In genomic region chr7:76570324-76570775, GRCh38 we compare ENCODE assay signal across 9 cellular contexts. TPM values are rescaled to one million over a fixed set of nuclear protein-coding genes. Genes with fewer than 3 reads are reported as not detected.
DNase-seq lines count a peak whose midpoint lies in the region; TF ChIP-seq lines count a peak whose summit lies in the region.
"Not testable (repeated sequence)": the region's sequence is repeated elsewhere in the genome, so short reads cannot be mapped to it uniquely, and the experiment has no call there.
"Had no signal": no experiment of that assay in that cellular context is flagged by ENCODE, and none has a peak within 500 bp of the region (broad histone marks: within the 10 kb centered on the region; RNA-seq: fewer than 3 reads in every experiment).

No MANE protein-coding gene starts in this region.

- H3K9me2 ChIP-seq in PC-9 (ENCODE audit: insufficient read depth), result not testable (repeated sequence)

- H3K4me3 Mint-ChIP-seq in osteocyte (ENCODE audit: unreplicated experiment), result not testable (repeated sequence)

- not testable (repeated sequence) for H3K9ac ChIP-seq in adipocyte (ENCODE audit: low read length)

- TF ChIP-seq CTCF in PC-9 (conservative IDR thresholded peaks at IDR 0.05); osteocyte (IDR thresholded peaks at IDR 0.05): not testable (repeated sequence)

- peaks cover 15% of the 10 kb centered on the region for H3K36me3 Mint-ChIP-seq in osteocyte (ENCODE audit: unreplicated experiment)

- not testable (repeated sequence) for BruUV-seq in PC-9 (replicated peaks; lab: Mats Ljungman, UMichigan)

- H3K9me3 ChIP-seq in PC-9 (ENCODE audit: insufficient read depth, low read depth); adipocyte (ENCODE audit: control insufficient read depth, low read length): not testable (repeated sequence)

- not testable (repeated sequence) for H3K27me3 ChIP-seq in PC-9 (ENCODE audit: insufficient read depth, low read depth); adipocyte (replicated peaks; ENCODE audit: control insufficient read depth, insufficient read depth, low read length)

- peaks cover 21% of the 10 kb centered on the region for H3K4me1 Mint-ChIP-seq in osteocyte (ENCODE audit: unreplicated experiment)

- H3K9me3 Mint-ChIP-seq in osteocyte (ENCODE audit: unreplicated experiment), result not testable (repeated sequence)

- not testable (repeated sequence) for H2AFZ ChIP-seq in PC-9

- not testable (repeated sequence) for H3F3A ChIP-seq in PC-9 (ENCODE audit: insufficient read depth, low read depth)

- intact Hi-C loops in PC-9 (cut with micrococcal nuclease; ENCODE audit: unreplicated experiment), result not testable (repeated sequence)

- not testable (repeated sequence) for H3K4me2 ChIP-seq in PC-9

- H3K27me3 Mint-ChIP-seq in osteocyte (ENCODE audit: unreplicated experiment), result not testable (repeated sequence)

- H3K27ac Mint-ChIP-seq in osteocyte (ENCODE audit: unreplicated experiment), result peak overlapping the region; percentile 47

- H3K36me3 ChIP-seq in PC-9 (ENCODE audit: low read depth), result peaks cover 12% of the 10 kb centered on the region; the same call in 1 of the 2 replicates
- not testable (repeated sequence) for H3K36me3 ChIP-seq in adipocyte (ENCODE audit: control insufficient read depth, insufficient read depth, low read length, severe bottlenecking)

- H3K4me3 ChIP-seq in PC-9; adipocyte (ENCODE audit: low read length): not testable (repeated sequence)

- peaks cover 28% of the 10 kb centered on the region for H3K4me1 ChIP-seq in PC-9 (replicated peaks; ENCODE audit: insufficient read depth)
- H3K4me1 ChIP-seq in adipocyte (ENCODE audit: control insufficient read depth, insufficient read depth, low read length), result not testable (repeated sequence)

- H3K27ac ChIP-seq in PC-9, result peak overlapping the region; percentile 27; the same call in 1 of the 2 replicates

- CTCF ChIA-PET in PC-9 (lab: Charles Lee), result not testable (repeated sequence)

- H3K79me2 ChIP-seq in PC-9 (ENCODE audit: low read depth), result peaks cover 69% of the 10 kb centered on the region

- peak; percentile 30 for DNase-seq in A172 (ENCODE audit: low spot score)
- peak; percentile 29 for DNase-seq in EL
- peak; percentile 51 for DNase-seq in M059J (ENCODE audit: low read depth)
- DNase-seq in PC-9; osteocyte (ENCODE audit: extremely low spot score, unreplicated experiment): not testable (repeated sequence)
- DNase-seq in adipocyte (ENCODE audit: low read depth), result peak; percentile 41
- DNase-seq in dedifferentiated amniotic fluid mesenchymal stem cell (ENCODE audit: extremely low spot score), result peak; percentile 14
- peak; percentile 36 for DNase-seq in iris pigment epithelial cell (ENCODE audit: low read depth)

- H4K20me1 ChIP-seq in PC-9 (ENCODE audit: insufficient read depth), result not testable (repeated sequence)

- POLR2A ChIA-PET in PC-9 (lab: Charles Lee; ENCODE audit: unreplicated experiment), result not testable (repeated sequence)

RNA-seq across cellular contexts. Expression of gene SPDYE16, which starts 27.3 kb away (rescaled TPM):
- total RNA-seq in A172 (2014; rRNA removed; shearing (Covaris generic)), result not detected in 2 replicates
- 0.17 and 0.22 TPM in 2 replicates for total RNA-seq in M059J (2014; rRNA removed; shearing (Covaris generic))
- total RNA-seq in PC-9 (2021) (not detected in 2 replicates), osteocyte (not detected in 2 replicates)
- total RNA-seq: epithelial cell of proximal tubule had no signal

RNA-seq across cellular contexts. Expression of gene POMZP3, which starts 56.7 kb away (rescaled TPM):
- 12.8 and 19.4 TPM in 2 replicates for total RNA-seq in A172 (2014; rRNA removed; shearing (Covaris generic))
- total RNA-seq in M059J (2014; rRNA removed; shearing (Covaris generic)), result 5.7 and 7.3 TPM in 2 replicates
- total RNA-seq in PC-9 (2021) (12.0 and 14.7 TPM in 2 replicates), osteocyte (9.6 and 11.4 TPM in 2 replicates)

RNA-seq across cellular contexts. Expression of gene UPK3B, which starts 60.0 kb away (rescaled TPM):
- total RNA-seq in A172 (2014; rRNA removed; shearing (Covaris generic)), result 10.6 and 25.0 TPM in 2 replicates
- 0.05 TPM in 1 of 2 replicates, not detected in the other for total RNA-seq in M059J (2014; rRNA removed; shearing (Covaris generic))
- 16.8 and 19.2 TPM in 2 replicates for total RNA-seq in PC-9 (2021)
- 1.5 and 2.2 TPM in 2 replicates for total RNA-seq in osteocyte
- total RNA-seq: epithelial cell of proximal tubule had no signal
